ENCODE assay signal across 25 cellular contexts in the genomic region with DNA sequence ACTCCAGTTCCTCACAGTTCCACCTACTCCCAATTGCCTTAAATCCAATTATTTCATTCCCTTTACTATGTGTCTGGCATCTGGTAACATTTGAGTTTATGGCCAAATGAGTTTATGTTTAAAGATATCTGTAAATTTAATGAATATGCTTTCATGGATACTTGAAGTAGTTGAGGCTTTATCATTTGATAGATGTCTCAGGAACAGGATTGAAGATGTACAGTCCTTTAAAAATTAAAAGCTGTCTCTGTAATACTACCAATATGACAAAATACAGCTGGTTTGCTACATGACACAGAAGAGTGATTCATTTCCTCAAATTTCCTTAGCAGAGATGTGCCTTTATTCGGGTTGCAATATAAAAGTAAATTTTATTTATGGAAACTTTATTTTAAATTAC.
DNase-seq lines count a peak whose midpoint lies in the region; ATAC-seq and TF ChIP-seq lines count a peak whose summit lies in the region.
"Had no signal": no experiment of that assay in that cellular context is flagged by ENCODE, and none has a peak within 500 bp of the region (broad histone marks: within the 10 kb centered on the region; RNA-seq: fewer than 3 reads in every experiment).

No MANE protein-coding gene starts in this region.

- peak overlapping the region in 1 of 2 experiments; percentile 17; a peak in 1 of 4 replicates for H3K27ac ChIP-seq in SK-N-SH (ENCODE audit: low read depth in 2 of 2, low read length in 1 of 2)
- H3K27ac ChIP-seq: BLaER1 had no signal

- TF ChIP-seq EP300 in SK-N-SH (IDR thresholded peaks at IDR 0.05; ENCODE audit: borderline replicate concordance in 1 of 2, low read depth in 1 of 2, low read length in 1 of 2), result peak in 1 of 2 experiments; percentile 88; a peak in 2 of 4 replicates

- WGBS in SK-N-SH (ENCODE audit: low lambda C conversion rate), result 3% methylated on average over 1 of the region's 1 CpG

- CTCF ChIA-PET in SK-N-SH (lab: Yijun Ruan, JAX), result interaction anchor here (1.6 kb wide), 1 partner anchor 9 kb away, joined by 4 read pairs; no protein-coding TSS in a partner anchor

- H3K9me2 ChIP-seq in SK-N-SH, result peaks cover 8% of the 10 kb centered on the region

- POLR2A ChIA-PET in SK-N-SH (lab: Yijun Ruan, JAX), result no interaction called here

- H3K27me3 ChIP-seq in SK-N-SH (ENCODE audit: insufficient read depth), result no peaks in the 10 kb centered on the region
- H3K27me3 ChIP-seq: BE2C, BLaER1 had no signal

- no peak overlapping the region for H3K9ac ChIP-seq in SK-N-SH
- H3K9ac ChIP-seq: BLaER1 had no signal

- no peaks in the 10 kb centered on the region for H4K20me1 ChIP-seq in SK-N-SH (ENCODE audit: insufficient read depth)
- H4K20me1 ChIP-seq: BLaER1 had no signal

- H3F3A ChIP-seq in SK-N-SH (replicated peaks; ENCODE audit: insufficient read depth), result peaks cover 9% of the 10 kb centered on the region

- no peaks in the 10 kb centered on the region for H3K79me2 ChIP-seq in SK-N-SH (ENCODE audit: insufficient read depth)

- H3K4me1 ChIP-seq in SK-N-SH (ENCODE audit: control insufficient read depth in 1 of 2, insufficient read depth in 2 of 2, low read depth in 1 of 2, low read length in 1 of 2), result peaks cover 0 to 3% of the 10 kb centered on the region in 2 experiments; a peak in 1 of 4 replicates
- H3K4me1 ChIP-seq: BLaER1 had no signal

- peak; percentile 5 for DNase-seq in NCI-H82 (lab: John Stamatoyannopoulos, UW)
- DNase-seq in NCI-H82 treated with DMSO at 0.1 percent for 48 hours (lab: John Stamatoyannopoulos, UW; ENCODE audit: unreplicated experiment), result no peak
- DNase-seq in HT1080 (ENCODE audit: low read depth), result peak; percentile 11
- peak; percentile 31 for DNase-seq in SK-N-SH
- DNase-seq in fibroblast of pulmonary artery (ENCODE audit: low read depth), result peak; percentile 18
- DNase-seq in activated gamma-delta T cell treated with Interleukin-2 at 50 U/mL for 16 hours, result no peak
- DNase-seq: 8988T; ACHN; BE2C; C1 segment of cervical spinal cord; CD4-positive, alpha-beta memory T cell; CD4-positive, CD25-positive, alpha-beta regulatory T cell; CD8-positive, alpha-beta memory T cell; COR-L47; DMS 273 treated with DMSO at 0.1 percent for 48 hours; DMS153; DMS53; DMS79; DND-41; EL; GDM1 had no signal

- no peak overlapping the region for H3K4me3 ChIP-seq in SK-N-SH (ENCODE audit: low read depth in 2 of 2, low read length in 1 of 2)
- H3K4me3 ChIP-seq in fibroblast of pulmonary artery (replicated peaks; ENCODE audit: low read depth, low read length), result no peak overlapping the region
- H3K4me3 ChIP-seq: BLaER1, GM12878 had no signal

- 0 out of 2 replicates have a peak, but pooled peaks cover 4% of the 10 kb centered on the region for H3K9me3 ChIP-seq in SK-N-SH
- H3K9me3 ChIP-seq: BE2C, BLaER1 had no signal

- TF ChIP-seq CTCF in SK-N-SH (IDR thresholded peaks at IDR 0.05), result no peak
- TF ChIP-seq CTCF in fibroblast of pulmonary artery (IDR thresholded peaks at IDR 0.05; ENCODE audit: low read length, missing control alignments), result no peak

- ATAC-seq in HG02938 (IDR thresholded peaks at IDR 0.05; ENCODE audit: unreplicated experiment), result no peak
- ATAC-seq in HG03135 (IDR thresholded peaks at IDR 0.05; ENCODE audit: unreplicated experiment), result no peak
- ATAC-seq: GM12878 had no signal

- peak overlapping the region; percentile 5; the same call in 1 of the 2 replicates for H2AFZ ChIP-seq in SK-N-SH (ENCODE audit: low read depth)

- no peaks in the 10 kb centered on the region for H3K36me3 ChIP-seq in SK-N-SH (replicated peaks in 1 of 2; ENCODE audit: control insufficient read depth in 1 of 2, insufficient read depth in 2 of 2, low read length in 1 of 2)
- H3K36me3 ChIP-seq: BE2C, BLaER1 had no signal

- no peak overlapping the region for H3K4me2 ChIP-seq in SK-N-SH
- H3K4me2 ChIP-seq: BLaER1 had no signal

- no peak for TF ChIP-seq RAD21 in SK-N-SH (IDR thresholded peaks at IDR 0.05; ENCODE audit: low read length)

TF ChIP-seq in SK-N-SH, 30 proteins besides CTCF, POLR2A, EP300 and RAD21:
- no peak for TF ChIP-seq MEF2A (IDR thresholded peaks at IDR 0.05; ENCODE audit: borderline replicate concordance, low read depth)
- TF ChIP-seq FOXM1 (IDR thresholded peaks at IDR 0.05; ENCODE audit: low read depth), result no peak
- peak; percentile 83; the same call in 1 of the 2 replicates for TF ChIP-seq RCOR1 (IDR thresholded peaks at IDR 0.05; ENCODE audit: low read length)
- TF ChIP-seq, protein P1, sequence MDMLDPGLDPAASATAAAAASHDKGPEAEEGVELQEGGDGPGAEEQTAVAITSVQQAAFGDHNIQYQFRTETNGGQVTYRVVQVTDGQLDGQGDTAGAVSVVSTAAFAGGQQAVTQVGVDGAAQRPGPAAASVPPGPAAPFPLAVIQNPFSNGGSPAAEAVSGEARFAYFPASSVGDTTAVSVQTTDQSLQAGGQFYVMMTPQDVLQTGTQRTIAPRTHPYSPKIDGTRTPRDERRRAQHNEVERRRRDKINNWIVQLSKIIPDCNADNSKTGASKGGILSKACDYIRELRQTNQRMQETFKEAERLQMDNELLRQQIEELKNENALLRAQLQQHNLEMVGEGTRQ (IDR thresholded peaks at IDR 0.05; ENCODE audit: borderline replicate concordance, low read depth, low read length), result no peak
- peak; percentile 37; the same call in 1 of the 2 replicates for TF ChIP-seq TEAD4 (IDR thresholded peaks at IDR 0.05; ENCODE audit: borderline replicate concordance, insufficient read depth)
- no peak for TF ChIP-seq MXI1 (IDR thresholded peaks at IDR 0.05; ENCODE audit: low read depth, low read length)
- TF ChIP-seq, protein P2, sequence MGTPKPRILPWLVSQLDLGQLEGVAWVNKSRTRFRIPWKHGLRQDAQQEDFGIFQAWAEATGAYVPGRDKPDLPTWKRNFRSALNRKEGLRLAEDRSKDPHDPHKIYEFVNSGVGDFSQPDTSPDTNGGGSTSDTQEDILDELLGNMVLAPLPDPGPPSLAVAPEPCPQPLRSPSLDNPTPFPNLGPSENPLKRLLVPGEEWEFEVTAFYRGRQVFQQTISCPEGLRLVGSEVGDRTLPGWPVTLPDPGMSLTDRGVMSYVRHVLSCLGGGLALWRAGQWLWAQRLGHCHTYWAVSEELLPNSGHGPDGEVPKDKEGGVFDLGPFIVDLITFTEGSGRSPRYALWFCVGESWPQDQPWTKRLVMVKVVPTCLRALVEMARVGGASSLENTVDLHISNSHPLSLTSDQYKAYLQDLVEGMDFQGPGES (IDR thresholded peaks at IDR 0.05; ENCODE audit: low read depth, low read length), result no peak
- peak; percentile 69 for TF ChIP-seq GATA2 (CRISPR knock-in tag; IDR thresholded peaks at IDR 0.05)
- peak; percentile 43; the same call in 1 of the 2 replicates for TF ChIP-seq JUND (IDR thresholded peaks at IDR 0.05)
- peak; percentile 81 for TF ChIP-seq TCF12 (IDR thresholded peaks at IDR 0.05)
- no peak for TF ChIP-seq NFIC (IDR thresholded peaks at IDR 0.05; ENCODE audit: borderline replicate concordance)
- peak; percentile 15; the same call in 1 of the 2 replicates for TF ChIP-seq FOSL2 (IDR thresholded peaks at IDR 0.05; ENCODE audit: borderline replicate concordance, low read depth)
- TF ChIP-seq SMC3 (IDR thresholded peaks at IDR 0.05; ENCODE audit: low read depth, low read length), result no peak
- TF ChIP-seq SIN3A (IDR thresholded peaks at IDR 0.05; ENCODE audit: borderline replicate concordance, low read depth, low read length), result no peak
- TF ChIP-seq, protein P3, sequence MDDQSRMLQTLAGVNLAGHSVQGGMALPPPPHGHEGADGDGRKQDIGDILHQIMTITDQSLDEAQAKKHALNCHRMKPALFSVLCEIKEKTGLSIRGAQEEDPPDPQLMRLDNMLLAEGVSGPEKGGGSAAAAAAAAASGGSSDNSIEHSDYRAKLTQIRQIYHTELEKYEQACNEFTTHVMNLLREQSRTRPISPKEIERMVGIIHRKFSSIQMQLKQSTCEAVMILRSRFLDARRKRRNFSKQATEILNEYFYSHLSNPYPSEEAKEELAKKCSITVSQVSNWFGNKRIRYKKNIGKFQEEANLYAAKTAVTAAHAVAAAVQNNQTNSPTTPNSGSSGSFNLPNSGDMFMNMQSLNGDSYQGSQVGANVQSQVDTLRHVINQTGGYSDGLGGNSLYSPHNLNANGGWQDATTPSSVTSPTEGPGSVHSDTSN (IDR thresholded peaks at IDR 0.05), result peak; percentile 65
- TF ChIP-seq, protein P4, sequence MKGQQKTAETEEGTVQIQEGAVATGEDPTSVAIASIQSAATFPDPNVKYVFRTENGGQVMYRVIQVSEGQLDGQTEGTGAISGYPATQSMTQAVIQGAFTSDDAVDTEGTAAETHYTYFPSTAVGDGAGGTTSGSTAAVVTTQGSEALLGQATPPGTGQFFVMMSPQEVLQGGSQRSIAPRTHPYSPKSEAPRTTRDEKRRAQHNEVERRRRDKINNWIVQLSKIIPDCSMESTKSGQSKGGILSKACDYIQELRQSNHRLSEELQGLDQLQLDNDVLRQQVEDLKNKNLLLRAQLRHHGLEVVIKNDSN (IDR thresholded peaks at IDR 0.05; ENCODE audit: borderline replicate concordance, low read depth), result no peak
TF ChIP-seq in SK-N-SH: peak in this region for 7.

Comparison
In these comparisons a context has a peak if more than half of its experiments do, and no peak if none do; other contexts are left out.
1. DNase-seq: peak in NCI-H82 (single experiment), HT1080 (single experiment), SK-N-SH (single experiment) and fibroblast of pulmonary artery (single experiment); none in NCI-H82 treated with DMSO at 0.1 percent for 48 hours (single experiment) and activated gamma-delta T cell treated with Interleukin-2 at 50 U/mL for 16 hours (single experiment).